Comparison of ENCODE assay signal across 2 cellular contexts in genomic region chr9:33424043-33424442, GRCh38. TPM values are rescaled to one million over a fixed set of nuclear protein-coding genes. Genes with fewer than 3 reads are reported as not detected.
"Had no signal": no experiment of that assay in that cellular context is flagged by ENCODE, and none has a peak within 500 bp of the region (broad histone marks: within the 10 kb centered on the region; RNA-seq: fewer than 3 reads in every experiment).

No MANE protein-coding gene starts in this region.

RNA-seq across cellular contexts. Expression of gene AQP7, which starts 21.7 kb away (rescaled TPM):
- total RNA-seq: kidney epithelial cell, lung microvascular endothelial cell had no signal
